1 cellular context compared by ENCODE assay signal in the genomic region with DNA sequence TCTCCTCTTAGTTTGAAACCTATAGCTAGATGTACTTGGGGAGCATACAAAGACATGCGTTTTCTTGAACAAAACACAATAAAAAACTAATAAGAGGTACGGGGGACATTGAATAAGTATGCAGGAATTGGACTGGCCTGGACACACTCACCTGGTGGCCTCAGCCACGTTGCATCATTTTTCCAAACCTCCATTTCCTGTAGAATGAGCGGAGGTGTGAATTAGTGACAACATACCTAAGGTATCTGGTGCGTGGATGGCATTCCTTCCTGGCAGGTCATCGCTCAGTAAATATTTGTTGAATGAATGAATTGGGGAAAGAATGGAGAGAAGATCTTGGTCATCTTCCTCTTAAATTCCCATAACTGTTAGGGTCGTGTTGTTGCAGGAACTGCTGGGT.
A peak's percentile ranks its signal among the peaks of the same experiment; 100 is the strongest.
TF ChIP-seq lines count a peak whose summit lies in the region.

No MANE protein-coding gene starts in this region.

TF ChIP-seq in A549, 52 proteins besides CTCF, POLR2A, EP300 and RAD21 (continued from another document):
- TF ChIP-seq, protein P1, sequence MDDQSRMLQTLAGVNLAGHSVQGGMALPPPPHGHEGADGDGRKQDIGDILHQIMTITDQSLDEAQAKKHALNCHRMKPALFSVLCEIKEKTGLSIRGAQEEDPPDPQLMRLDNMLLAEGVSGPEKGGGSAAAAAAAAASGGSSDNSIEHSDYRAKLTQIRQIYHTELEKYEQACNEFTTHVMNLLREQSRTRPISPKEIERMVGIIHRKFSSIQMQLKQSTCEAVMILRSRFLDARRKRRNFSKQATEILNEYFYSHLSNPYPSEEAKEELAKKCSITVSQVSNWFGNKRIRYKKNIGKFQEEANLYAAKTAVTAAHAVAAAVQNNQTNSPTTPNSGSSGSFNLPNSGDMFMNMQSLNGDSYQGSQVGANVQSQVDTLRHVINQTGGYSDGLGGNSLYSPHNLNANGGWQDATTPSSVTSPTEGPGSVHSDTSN (IDR thresholded peaks at IDR 0.05), result no peak
- TF ChIP-seq TP53 (CRISPR knock-in tag; IDR thresholded peaks at IDR 0.05), result no peak
- TF ChIP-seq FOSL2 (IDR thresholded peaks at IDR 0.05), result no peak
- TF ChIP-seq FOSL2 (CRISPR knock-in tag; IDR thresholded peaks at IDR 0.05), result peak; percentile 60; the same call in 1 of the 2 replicates
- TF ChIP-seq ZNF302 (CRISPR knock-in tag; IDR thresholded peaks at IDR 0.05), result no peak
- TF ChIP-seq, protein P2, sequence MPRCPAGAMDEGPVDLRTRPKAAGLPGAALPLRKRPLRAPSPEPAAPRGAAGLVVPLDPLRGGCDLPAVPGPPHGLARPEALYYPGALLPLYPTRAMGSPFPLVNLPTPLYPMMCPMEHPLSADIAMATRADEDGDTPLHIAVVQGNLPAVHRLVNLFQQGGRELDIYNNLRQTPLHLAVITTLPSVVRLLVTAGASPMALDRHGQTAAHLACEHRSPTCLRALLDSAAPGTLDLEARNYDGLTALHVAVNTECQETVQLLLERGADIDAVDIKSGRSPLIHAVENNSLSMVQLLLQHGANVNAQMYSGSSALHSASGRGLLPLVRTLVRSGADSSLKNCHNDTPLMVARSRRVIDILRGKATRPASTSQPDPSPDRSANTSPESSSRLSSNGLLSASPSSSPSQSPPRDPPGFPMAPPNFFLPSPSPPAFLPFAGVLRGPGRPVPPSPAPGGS (IDR thresholded peaks at IDR 0.05), result no peak
TF ChIP-seq in A549: peak in this region for 5.
